1 cellular context compared by ENCODE assay signal in the genomic region with DNA sequence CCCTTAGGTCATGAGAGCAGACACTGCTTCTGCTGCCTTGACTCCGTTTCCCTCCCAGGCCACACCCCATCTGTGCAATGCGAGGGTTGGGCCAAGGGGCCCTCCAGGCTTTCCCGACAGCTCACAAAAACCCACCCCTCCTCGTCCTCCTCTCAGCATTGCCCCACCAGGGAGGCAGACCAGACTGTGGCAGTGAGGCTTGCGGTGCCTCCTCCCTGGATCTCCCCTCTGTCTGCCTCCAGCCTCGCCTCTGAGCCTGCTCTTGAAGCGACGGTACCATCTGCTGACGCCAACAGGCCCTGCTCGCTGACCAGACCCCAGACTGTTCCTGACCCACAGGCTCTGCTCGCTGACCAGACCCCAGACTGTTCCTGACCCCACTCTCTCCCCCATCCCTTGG.
TF ChIP-seq lines count a peak whose summit lies in the region.

No MANE protein-coding gene starts in this region.

TF ChIP-seq in IMR-90, 13 proteins besides CTCF, POLR2A, EP300 and RAD21:
- TF ChIP-seq, protein P1, sequence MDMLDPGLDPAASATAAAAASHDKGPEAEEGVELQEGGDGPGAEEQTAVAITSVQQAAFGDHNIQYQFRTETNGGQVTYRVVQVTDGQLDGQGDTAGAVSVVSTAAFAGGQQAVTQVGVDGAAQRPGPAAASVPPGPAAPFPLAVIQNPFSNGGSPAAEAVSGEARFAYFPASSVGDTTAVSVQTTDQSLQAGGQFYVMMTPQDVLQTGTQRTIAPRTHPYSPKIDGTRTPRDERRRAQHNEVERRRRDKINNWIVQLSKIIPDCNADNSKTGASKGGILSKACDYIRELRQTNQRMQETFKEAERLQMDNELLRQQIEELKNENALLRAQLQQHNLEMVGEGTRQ (IDR thresholded peaks at IDR 0.05; ENCODE audit: low read depth, low read length) = no peak
- TF ChIP-seq BHLHE40 (IDR thresholded peaks at IDR 0.05; ENCODE audit: low read depth, low read length) (no peak), RFX5 (IDR thresholded peaks at IDR 0.05; ENCODE audit: low read depth, low read length) (no peak), NFE2L2 (IDR thresholded peaks at IDR 0.05; ENCODE audit: low read depth, low read length) (no peak), MAFK (IDR thresholded peaks at IDR 0.05; ENCODE audit: low read depth, low read length) (no peak), CEBPB (IDR thresholded peaks at IDR 0.05; ENCODE audit: low read depth, low read length) (no peak), MXI1 (IDR thresholded peaks at IDR 0.05; ENCODE audit: borderline replicate concordance, low read depth, low read length) (no peak), FOS (IDR thresholded peaks at IDR 0.05; ENCODE audit: low read depth, low read length) (no peak), CHD1 (IDR thresholded peaks at IDR 0.05; ENCODE audit: low read depth, low read length) (no peak), SMC3 (IDR thresholded peaks at IDR 0.05; ENCODE audit: low read depth, low read length) (no peak)
